ENCODE assay signal across 21 cellular contexts in genomic region chr9:99973455-99973854, GRCh38.
DNase-seq lines count a peak whose midpoint lies in the region; ATAC-seq, FAIRE-seq and TF ChIP-seq lines count a peak whose summit lies in the region.
"Had no signal": no experiment of that assay in that cellular context is flagged by ENCODE, and none has a peak within 500 bp of the region (broad histone marks: within the 10 kb centered on the region; RNA-seq: fewer than 3 reads in every experiment).

No MANE protein-coding gene starts in this region.

- 79 to 97% (median 89%) methylated on average over 3 of the region's 3 CpGs for WGBS in psoas muscle, 3 donors

- no peaks in the 10 kb centered on the region for H3K27me3 ChIP-seq in astrocyte (ENCODE audit: insufficient read depth, low read length)
- H3K27me3 ChIP-seq in psoas muscle (ENCODE audit: insufficient read depth in 3 of 3, low read length in 2 of 3), result no peaks in the 10 kb centered on the region

- H3K27ac ChIP-seq in astrocyte (ENCODE audit: low read depth, low read length), result no peak overlapping the region
- peak overlapping the region; percentile 47 for H3K27ac ChIP-seq in psoas muscle

- DNase-seq in activated CD4-positive, alpha-beta T cell treated with anti-CD3 and anti-CD28 coated beads for 36 hours, result no peak
- no peak for DNase-seq in activated CD4-positive, alpha-beta T cell treated with anti-CD3 and anti-CD28 coated beads, Interleukin-2, amount 50 U/mL, for 48 hours
- DNase-seq in astrocyte (ENCODE audit: low read depth), result peak; percentile 20
- DNase-seq in psoas muscle, result no peak
- DNase-seq in UCSD-AML1 (lab: John Stamatoyannopoulos, UW; ENCODE audit: unreplicated experiment), result no peak
- no peak for DNase-seq in DMS114 treated with DMSO at 0.1 percent for 48 hours (lab: John Stamatoyannopoulos, UW; ENCODE audit: unreplicated experiment)
- DNase-seq in HEK293T (ENCODE audit: extremely low spot score), result no peak
- DNase-seq: 8988T; C1 segment of cervical spinal cord; Calu3; CD4-positive, alpha-beta memory T cell; COR-L47; DMS153; DND-41; EL; GDM1; GOT3; H7; HCEC 1CT had no signal

- H3K4me3 Mint-ChIP-seq in activated CD4-positive, alpha-beta T cell treated with anti-CD3 and anti-CD28 coated beads for 36 hours, result no peak overlapping the region
- no peak overlapping the region for H3K4me3 Mint-ChIP-seq in astrocyte (ENCODE audit: unreplicated experiment)
- H3K4me3 Mint-ChIP-seq: CD4-positive, alpha-beta memory T cell had no signal

- H4K20me1 ChIP-seq in astrocyte (ENCODE audit: insufficient read depth, low read length), result no peaks in the 10 kb centered on the region

- no peaks in the 10 kb centered on the region for H3K36me3 ChIP-seq in astrocyte (ENCODE audit: insufficient read depth, low read length)
- peaks cover 0 to 31% of the 10 kb centered on the region in 2 donors for H3K36me3 ChIP-seq in psoas muscle (ENCODE audit: insufficient read depth in 1 of 2, low read depth in 1 of 2)

- no peak overlapping the region for H3K9ac ChIP-seq in astrocyte (ENCODE audit: low read length)

- H2AFZ ChIP-seq in astrocyte (ENCODE audit: low read depth, low read length), result no peak overlapping the region

- ATAC-seq in activated CD4-positive, alpha-beta T cell treated with anti-CD3 and anti-CD28 coated beads for 36 hours, result no peak
- ATAC-seq in psoas muscle, result peak; percentile 78 to 91 (median 87)
- ATAC-seq: GM12878 had no signal

- no peak overlapping the region for H3K4me2 ChIP-seq in astrocyte (ENCODE audit: low read length)

- POLR2A ChIA-PET in activated CD4-positive, alpha-beta T cell treated with anti-CD3 and anti-CD28 coated beads for 36 hours (lab: Charles Lee), result interaction anchor here (0.6 kb wide), 1 partner anchor 68 kb away, joined by 3 read pairs; no protein-coding TSS in a partner anchor
- POLR2A ChIA-PET in HEK293T (lab: Yijun Ruan, JAX), result no interaction called here

- H3K4me3 ChIP-seq in astrocyte (ENCODE audit: insufficient read depth, low read depth, low read length) (no peak overlapping the region), psoas muscle (no peak overlapping the region)
- H3K4me3 ChIP-seq: GM12878 had no signal

- no peaks in the 10 kb centered on the region for H3K4me1 ChIP-seq in astrocyte (ENCODE audit: insufficient read depth, low read length)
- peaks cover 11% of the 10 kb centered on the region for H3K4me1 ChIP-seq in psoas muscle

- peaks cover 13% of the 10 kb centered on the region for H3K36me3 Mint-ChIP-seq in activated CD4-positive, alpha-beta T cell treated with anti-CD3 and anti-CD28 coated beads for 36 hours (ENCODE audit: low read depth)
- peaks cover 10% of the 10 kb centered on the region for H3K36me3 Mint-ChIP-seq in astrocyte (ENCODE audit: low read depth, unreplicated experiment)

- no peaks in the 10 kb centered on the region for H3K9me3 Mint-ChIP-seq in activated CD4-positive, alpha-beta T cell treated with anti-CD3 and anti-CD28 coated beads for 36 hours (ENCODE audit: low read depth)
- no peaks in the 10 kb centered on the region for H3K9me3 Mint-ChIP-seq in astrocyte (ENCODE audit: unreplicated experiment)
- H3K9me3 Mint-ChIP-seq: CD4-positive, alpha-beta memory T cell had no signal

- CTCF ChIA-PET in activated CD4-positive, alpha-beta T cell treated with anti-CD3 and anti-CD28 coated beads for 36 hours (lab: Charles Lee), result no interaction called here
- CTCF ChIA-PET in HEK293T (lab: Yijun Ruan, JAX), result no interaction called here

- intact Hi-C loops in activated CD4-positive, alpha-beta T cell treated with anti-CD3 and anti-CD28 coated beads for 36 hours (cut with DNase I, micrococcal nuclease), result no loop called here
- intact Hi-C loops in psoas muscle (cut with DNase I), result no loop called here

- H3K27ac Mint-ChIP-seq in activated CD4-positive, alpha-beta T cell treated with anti-CD3 and anti-CD28 coated beads for 36 hours, result peak overlapping the region; percentile 62
- H3K27ac Mint-ChIP-seq in astrocyte (ENCODE audit: unreplicated experiment), result no peak overlapping the region
- H3K27ac Mint-ChIP-seq: CD4-positive, alpha-beta memory T cell had no signal

- no peaks in the 10 kb centered on the region for H3K27me3 Mint-ChIP-seq in activated CD4-positive, alpha-beta T cell treated with anti-CD3 and anti-CD28 coated beads for 36 hours
- H3K27me3 Mint-ChIP-seq in astrocyte (ENCODE audit: low read depth, unreplicated experiment), result no peaks in the 10 kb centered on the region
- H3K27me3 Mint-ChIP-seq: CD4-positive, alpha-beta memory T cell had no signal

- no peaks in the 10 kb centered on the region for H3K9me3 ChIP-seq in astrocyte (ENCODE audit: insufficient read depth, low read depth, low read length)
- H3K9me3 ChIP-seq in psoas muscle, result no peaks in the 10 kb centered on the region

- FAIRE-seq in astrocyte (lab: Jason Lieb, UNC), result no peak
- FAIRE-seq: GM12878, GM18507 had no signal

- TF ChIP-seq CTCF in astrocyte (IDR thresholded peaks at IDR 0.05; ENCODE audit: insufficient read depth, low read depth, low read length) (no peak), psoas muscle (IDR thresholded peaks at IDR 0.05) (no peak)

- no peaks in the 10 kb centered on the region for H3K4me1 Mint-ChIP-seq in activated CD4-positive, alpha-beta T cell treated with anti-CD3 and anti-CD28 coated beads for 36 hours
- H3K4me1 Mint-ChIP-seq in astrocyte (ENCODE audit: low read depth, unreplicated experiment), result peaks cover 20% of the 10 kb centered on the region

- H3K79me2 ChIP-seq in astrocyte (ENCODE audit: insufficient read depth, low read length), result no peaks in the 10 kb centered on the region

TF ChIP-seq in HEK293T, 16 proteins besides CTCF, POLR2A, EP300 and RAD21:
- no peak for TF ChIP-seq ARNT (IDR thresholded peaks at IDR 0.05)
- TF ChIP-seq ZNF384 (IDR thresholded peaks at IDR 0.05), result no peak
- no peak for TF ChIP-seq BHLHE40 (IDR thresholded peaks at IDR 0.05; ENCODE audit: borderline replicate concordance)
- TF ChIP-seq L3MBTL2 (conservative IDR thresholded peaks at IDR 0.05), result no peak
- no peak for TF ChIP-seq NFRKB (IDR thresholded peaks at IDR 0.05)
- no peak for TF ChIP-seq TARDBP (IDR thresholded peaks at IDR 0.05)
- TF ChIP-seq LEF1 (IDR thresholded peaks at IDR 0.05; ENCODE audit: borderline replicate concordance), result no peak
- TF ChIP-seq, protein P1, sequence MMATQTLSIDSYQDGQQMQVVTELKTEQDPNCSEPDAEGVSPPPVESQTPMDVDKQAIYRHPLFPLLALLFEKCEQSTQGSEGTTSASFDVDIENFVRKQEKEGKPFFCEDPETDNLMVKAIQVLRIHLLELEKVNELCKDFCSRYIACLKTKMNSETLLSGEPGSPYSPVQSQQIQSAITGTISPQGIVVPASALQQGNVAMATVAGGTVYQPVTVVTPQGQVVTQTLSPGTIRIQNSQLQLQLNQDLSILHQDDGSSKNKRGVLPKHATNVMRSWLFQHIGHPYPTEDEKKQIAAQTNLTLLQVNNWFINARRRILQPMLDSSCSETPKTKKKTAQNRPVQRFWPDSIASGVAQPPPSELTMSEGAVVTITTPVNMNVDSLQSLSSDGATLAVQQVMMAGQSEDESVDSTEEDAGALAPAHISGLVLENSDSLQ (IDR thresholded peaks at IDR 0.05), result no peak
- no peak for TF ChIP-seq SUZ12 (IDR thresholded peaks at IDR 0.05)
- TF ChIP-seq FOXK2 (IDR thresholded peaks at IDR 0.05), result no peak
- no peak for TF ChIP-seq FOXA1 (IDR thresholded peaks at IDR 0.05)
- no peak for TF ChIP-seq SP1 (IDR thresholded peaks at IDR 0.05)
- no peak for TF ChIP-seq FOXM1 (IDR thresholded peaks at IDR 0.05; ENCODE audit: borderline replicate concordance)
- TF ChIP-seq ELF4 (IDR thresholded peaks at IDR 0.05), result no peak
- TF ChIP-seq CTBP1 (IDR thresholded peaks at IDR 0.05; ENCODE audit: borderline replicate concordance), result no peak
- TF ChIP-seq HDGF (IDR thresholded peaks at IDR 0.05; ENCODE audit: borderline replicate concordance), result no peak
TF ChIP-seq in HEK293T: peak in this region for 0.
